ENCODE assay signal across 9 cellular contexts in genomic region chr2:203097735-203098134, GRCh38.
DNase-seq lines count a peak whose midpoint lies in the region; TF ChIP-seq lines count a peak whose summit lies in the region.
"Had no signal": no experiment of that assay in that cellular context is flagged by ENCODE, and none has a peak within 500 bp of the region (broad histone marks: within the 10 kb centered on the region; RNA-seq: fewer than 3 reads in every experiment).

No MANE protein-coding gene starts in this region.

- no peak overlapping the region for H3K9ac ChIP-seq in mesendoderm (ENCODE audit: low read length)

- POLR2A ChIA-PET in activated CD4-positive, alpha-beta T cell treated with anti-CD3 and anti-CD28 coated beads, Interleukin-2, amount 10 ng/mL, durations not matched to agents 7 days and 5 days (lab: Charles Lee) = no interaction called here

- H3K79me2 ChIP-seq in mesendoderm (ENCODE audit: control insufficient read depth, insufficient read depth, low read length) = no peaks in the 10 kb centered on the region

- no peaks in the 10 kb centered on the region for H3K79me1 ChIP-seq in mesendoderm (ENCODE audit: low read length)

- H3K9me3 Mint-ChIP-seq in activated naive CD4-positive, alpha-beta T cell treated with anti-CD3 and anti-CD28 coated beads, Interleukin-2, amount 10 ng/mL, durations not matched to agents 7 days and 5 days = peaks cover 2% of the 10 kb centered on the region
- H3K9me3 Mint-ChIP-seq in activated CD4-positive, alpha-beta T cell treated with anti-CD3 and anti-CD28 coated beads, Interleukin-2, amount 10 ng/mL, durations not matched to agents 7 days and 5 days = peaks cover 4% of the 10 kb centered on the region

- no peak overlapping the region for H3K27ac ChIP-seq in mesendoderm (ENCODE audit: low read depth, low read length)

- H2BK120ac ChIP-seq in mesendoderm (ENCODE audit: low read depth, low read length) = no peak overlapping the region

- H2AK5ac ChIP-seq in mesendoderm (ENCODE audit: low read length) = no peak overlapping the region

- no peaks in the 10 kb centered on the region for H3K27me3 Mint-ChIP-seq in activated naive CD4-positive, alpha-beta T cell treated with anti-CD3 and anti-CD28 coated beads, Interleukin-2, amount 10 ng/mL, durations not matched to agents 7 days and 5 days
- no peaks in the 10 kb centered on the region for H3K27me3 Mint-ChIP-seq in activated CD4-positive, alpha-beta T cell treated with anti-CD3 and anti-CD28 coated beads, Interleukin-2, amount 10 ng/mL, durations not matched to agents 7 days and 5 days

- H3K4me1 ChIP-seq in mesendoderm (ENCODE audit: control insufficient read depth, low read depth, low read length) = no peaks in the 10 kb centered on the region

- no peak overlapping the region for H3K23ac ChIP-seq in mesendoderm (ENCODE audit: low read length)

- DNase-seq in COLO668 (lab: John Stamatoyannopoulos, UW; ENCODE audit: unreplicated experiment) = peak; percentile 2
- DNase-seq in LNCaP clone FGC (ENCODE audit: low read depth) = no peak
- DNase-seq in cerebellar cortex (ENCODE audit: low spot score) = peak; percentile 17
- DNase-seq in mesendoderm = peak; percentile 12
- DNase-seq in COR-L47 (lab: John Stamatoyannopoulos, UW) = no peak
- DNase-seq in activated naive CD4-positive, alpha-beta T cell treated with anti-CD3 and anti-CD28 coated beads, Interleukin-2, amount 10 ng/mL, durations not matched to agents 7 days and 5 days = no peak
- no peak for DNase-seq in cortex of kidney (lab: John Stamatoyannopoulos, UW)
- DNase-seq in activated CD4-positive, alpha-beta T cell treated with anti-CD3 and anti-CD28 coated beads, Interleukin-2, amount 10 ng/mL, durations not matched to agents 7 days and 5 days = no peak
- DNase-seq: NCI-H2081 had no signal

- no peak overlapping the region for H2BK15ac ChIP-seq in mesendoderm (replicated peaks; ENCODE audit: low read depth)

- no peak overlapping the region for H3K4me2 ChIP-seq in mesendoderm (ENCODE audit: low read length)

- no peak overlapping the region for H4K8ac ChIP-seq in mesendoderm (ENCODE audit: low read depth, low read length)

- CTCF ChIA-PET in activated naive CD4-positive, alpha-beta T cell treated with anti-CD3 and anti-CD28 coated beads, Interleukin-2, amount 10 ng/mL, durations not matched to agents 7 days and 5 days (lab: Charles Lee) = no interaction called here
- CTCF ChIA-PET in activated CD4-positive, alpha-beta T cell treated with anti-CD3 and anti-CD28 coated beads, Interleukin-2, amount 10 ng/mL, durations not matched to agents 7 days and 5 days (lab: Charles Lee) = no interaction called here

- TF ChIP-seq CTCF in LNCaP clone FGC (IDR thresholded peaks at IDR 0.05; ENCODE audit: control insufficient read depth, extremely low read depth, insufficient read depth) = peak; percentile 21; the same call in 1 of the 2 replicates

- no CpG with 5 or more reads among the region's 1 CpG for WGBS in mesendoderm (ENCODE audit: extremely low coverage, insufficient coverage, low lambda C conversion rate)

- H3K36me3 ChIP-seq in mesendoderm (ENCODE audit: control insufficient read depth, insufficient read depth, low read length) = no peaks in the 10 kb centered on the region

- H4K5ac ChIP-seq in mesendoderm (ENCODE audit: low read length) = no peak overlapping the region

- peaks cover 22% of the 10 kb centered on the region for H3K36me3 Mint-ChIP-seq in activated naive CD4-positive, alpha-beta T cell treated with anti-CD3 and anti-CD28 coated beads, Interleukin-2, amount 10 ng/mL, durations not matched to agents 7 days and 5 days
- peaks cover 19% of the 10 kb centered on the region for H3K36me3 Mint-ChIP-seq in activated CD4-positive, alpha-beta T cell treated with anti-CD3 and anti-CD28 coated beads, Interleukin-2, amount 10 ng/mL, durations not matched to agents 7 days and 5 days (ENCODE audit: low read depth)

- no peak overlapping the region for H3K4me3 ChIP-seq in LNCaP clone FGC (ENCODE audit: low read depth, low read length)
- no peak overlapping the region for H3K4me3 ChIP-seq in mesendoderm (ENCODE audit: low read length)

- no peaks in the 10 kb centered on the region for H3K4me1 Mint-ChIP-seq in activated naive CD4-positive, alpha-beta T cell treated with anti-CD3 and anti-CD28 coated beads, Interleukin-2, amount 10 ng/mL, durations not matched to agents 7 days and 5 days
- H3K4me1 Mint-ChIP-seq in activated CD4-positive, alpha-beta T cell treated with anti-CD3 and anti-CD28 coated beads, Interleukin-2, amount 10 ng/mL, durations not matched to agents 7 days and 5 days = no peaks in the 10 kb centered on the region

- no peak overlapping the region for H3K4me3 Mint-ChIP-seq in activated naive CD4-positive, alpha-beta T cell treated with anti-CD3 and anti-CD28 coated beads, Interleukin-2, amount 10 ng/mL, durations not matched to agents 7 days and 5 days
- H3K4me3 Mint-ChIP-seq in activated CD4-positive, alpha-beta T cell treated with anti-CD3 and anti-CD28 coated beads, Interleukin-2, amount 10 ng/mL, durations not matched to agents 7 days and 5 days = no peak overlapping the region

- H3K18ac ChIP-seq in mesendoderm (ENCODE audit: low read length) = no peak overlapping the region

- no peak overlapping the region for H3K4ac ChIP-seq in mesendoderm (ENCODE audit: low read depth, low read length)

- H3K56ac ChIP-seq in mesendoderm (ENCODE audit: low read length) = no peak overlapping the region

- H3K27me3 ChIP-seq in mesendoderm (ENCODE audit: insufficient read depth, low read length, poor library complexity) = no peaks in the 10 kb centered on the region

- H2BK5ac ChIP-seq in mesendoderm (ENCODE audit: low read length) = no peak overlapping the region

- H3K27ac Mint-ChIP-seq in activated naive CD4-positive, alpha-beta T cell treated with anti-CD3 and anti-CD28 coated beads, Interleukin-2, amount 10 ng/mL, durations not matched to agents 7 days and 5 days = no peak overlapping the region
- no peak overlapping the region for H3K27ac Mint-ChIP-seq in activated CD4-positive, alpha-beta T cell treated with anti-CD3 and anti-CD28 coated beads, Interleukin-2, amount 10 ng/mL, durations not matched to agents 7 days and 5 days

Comparison
In these comparisons a context has a peak if more than half of its experiments do, and no peak if none do; other contexts are left out.
1. DNase-seq: peak in COLO668 (single experiment), cerebellar cortex (single experiment) and mesendoderm (single experiment); none in LNCaP clone FGC (single experiment), COR-L47 (single experiment), activated naive CD4-positive, alpha-beta T cell treated with anti-CD3 and anti-CD28 coated beads, Interleukin-2, amount 10 ng/mL, durations not matched to agents 7 days and 5 days (single experiment), cortex of kidney (single experiment) and activated CD4-positive, alpha-beta T cell treated with anti-CD3 and anti-CD28 coated beads, Interleukin-2, amount 10 ng/mL, durations not matched to agents 7 days and 5 days (single experiment).